In genomic region chr1:39204441-39205081, GRCh38 we compare ENCODE assay signal across 8 cellular contexts. TPM values are rescaled to one million over a fixed set of nuclear protein-coding genes. Genes with fewer than 3 reads are reported as not detected.
DNase-seq lines count a peak whose midpoint lies in the region; ATAC-seq, FAIRE-seq and TF ChIP-seq lines count a peak whose summit lies in the region.

MACF1 (plus strand) TSS chr1:39204695; CDS start chr1:39205023, 328 bp downstream.

- H3K9me3 ChIP-seq in Peyer's patch (no peaks in the 10 kb centered on the region), heart left ventricle (no peaks in the 10 kb centered on the region), pancreas (no peaks in the 10 kb centered on the region)

- no peak for FAIRE-seq in pancreas (lab: Jason Lieb, UNC)

- peak within 1 kb of the TSS; percentile 71 to 95 (median 88) for H3K27ac ChIP-seq in Peyer's patch
- H3K27ac ChIP-seq in angular gyrus (ENCODE audit: low read depth, low read length), result peak within 1 kb of the TSS; percentile 35
- peak within 1 kb of the TSS; percentile 83 to 98 (median 93) for H3K27ac ChIP-seq in heart left ventricle
- peak within 1 kb of the TSS in 3 of 4 donors; percentile 29 to 80 (median 59) for H3K27ac ChIP-seq in pancreas

- POLR2A ChIA-PET in GM10248 (lab: Yijun Ruan, JAX), result interaction anchor here (0.6 to 0.9 kb wide), 2 partner anchors 10 to 69 kb away, joined by 3 to 5 read pairs; no protein-coding TSS in a partner anchor

- no peak for TF ChIP-seq POLR2A in Peyer's patch (IDR thresholded peaks at IDR 0.05)
- TF ChIP-seq POLR2A in heart left ventricle (IDR thresholded peaks at IDR 0.05), result peak in 1 of 2 donors; percentile 23

- intact Hi-C loops in heart left ventricle (cut with DNase I), result loop anchor here in 5 of 10 donors (2.0 to 10.0 kb wide), 3 partner anchors 53 to 210 kb away; no protein-coding TSS in a partner anchor
- intact Hi-C loops in pancreas (cut with DNase I), result no loop called here

- ATAC-seq in heart left ventricle, result peak; percentile 90 to 93 (median 92)
- peak; percentile 35 to 75 (median 66) for ATAC-seq in pancreas

- peak within 1 kb of the TSS; percentile 20 to 42 (median 34) for H3K4me3 ChIP-seq in Peyer's patch
- peak within 1 kb of the TSS; percentile 24 to 72 (median 52) for H3K4me3 ChIP-seq in heart left ventricle
- H3K4me3 ChIP-seq in pancreas, result peak within 1 kb of the TSS in 1 of 4 donors; percentile 14

- TF ChIP-seq CTCF in Peyer's patch (IDR thresholded peaks at IDR 0.05) (peak in 4 of 6 experiments; percentile 8 to 36 (median 22)), heart left ventricle (IDR thresholded peaks at IDR 0.05) (peak; percentile 13 to 69 (median 44)), pancreas (IDR thresholded peaks at IDR 0.05) (no peak), GM10248 (IDR thresholded peaks at IDR 0.05; ENCODE audit: control extremely low read depth, extremely low read depth, low read depth, missing control alignments) (no peak)

- DNase-seq in activated T-cell treated with anti-CD3 and anti-CD28 coated beads for 1 hour (ENCODE audit: low read depth) (peak; percentile 25), activated T-cell treated with anti-CD3 and anti-CD28 coated beads for 4 hours (no peak), Peyer's patch (peak in 2 of 3 donors; percentile 48 to 69), heart left ventricle (peak; percentile 71 to 82 (median 78)), pancreas (peak in 1 of 6 donors; percentile 47), activated gamma-delta T cell (lab: John Stamatoyannopoulos, UW) (no peak), GM10248 (ENCODE audit: extremely low spot score) (no peak)

- peaks cover 0 to 8% (median 2%) of the 10 kb centered on the region in 4 donors for H3K4me1 ChIP-seq in Peyer's patch
- H3K4me1 ChIP-seq in heart left ventricle, result peaks cover 6 to 53% (median 28%) of the 10 kb centered on the region in 12 donors
- peaks cover 0 to 9% (median 6%) of the 10 kb centered on the region in 3 donors for H3K4me1 ChIP-seq in pancreas

- CTCF ChIA-PET in GM10248 (lab: Yijun Ruan, JAX), result interaction anchor here (0.9 to 27.8 kb wide), 9 partner anchors 11 to 340 kb away, joined by 3 to 344 read pairs (median 5); no protein-coding TSS in a partner anchor

- H3K36me3 ChIP-seq in Peyer's patch (no peaks in the 10 kb centered on the region), heart left ventricle (no peaks in the 10 kb centered on the region), pancreas (no peaks in the 10 kb centered on the region)

- H3K27me3 ChIP-seq in Peyer's patch (no peaks in the 10 kb centered on the region), heart left ventricle (no peaks in the 10 kb centered on the region), pancreas (no peaks in the 10 kb centered on the region)

- 1 to 2% (median 2%) methylated on average over 9 of the region's 9 CpGs for WGBS in heart left ventricle, 4 donors
- WGBS in pancreas, 2 donors, result 55 to 61% methylated on average over 9 of the region's 9 CpGs

RNA-seq across cellular contexts. Expression of gene MACF1, which starts in this region (rescaled TPM):
- total RNA-seq in Peyer's patch (100 to 1,000 TPM; 187 to 436 (median 261) TPM), heart left ventricle (100 to 1,000 TPM; 183 to 436 (median 290) TPM), pancreas (100 to 1,000 TPM in 3 of 6 donors, 10 to 100 TPM in 3; 80.3 to 161 (median 107) TPM)
- polyA plus RNA-seq in heart left ventricle (100 to 1,000 TPM; 102 to 120 TPM), pancreas (10 to 100 TPM; 49.8 to 58.8 TPM)

Comparison
In these comparisons a context has a peak if more than half of its experiments do, and no peak if none do; other contexts are left out.
1. DNase-seq: peak in activated T-cell treated with anti-CD3 and anti-CD28 coated beads for 1 hour (single experiment), Peyer's patch (2 of 3) and heart left ventricle (5 of 5); none in activated T-cell treated with anti-CD3 and anti-CD28 coated beads for 4 hours (single experiment), activated gamma-delta T cell (single experiment) and GM10248 (single experiment).
2. H3K27ac ChIP-seq: peak in every context shown above with its lines; median percentile 93 in heart left ventricle; 88 in Peyer's patch; 59 in pancreas; 35 in angular gyrus.
3. CTCF ChIP-seq: peak in Peyer's patch (4 of 6) and heart left ventricle (12 of 12); none in pancreas (0 of 4) and GM10248 (single experiment).